In genomic region chr5:5492087-5492933, GRCh38 we compare ENCODE assay signal across 8 cellular contexts.
DNase-seq lines count a peak whose midpoint lies in the region; ATAC-seq lines count a peak whose summit lies in the region.

No MANE protein-coding gene starts in this region.

- no peak overlapping the region for H3K18ac ChIP-seq in mesenchymal stem cell (ENCODE audit: low read depth in 1 of 2, low read length in 2 of 2)

- H3K14ac ChIP-seq in mesenchymal stem cell (ENCODE audit: low read length in 2 of 2): no peak overlapping the region

- CTCF ChIA-PET in activated CD4-positive, alpha-beta T cell treated with anti-CD3 and anti-CD28 coated beads for 36 hours (lab: Charles Lee): interaction anchor here (0.7 to 1.4 kb wide), 2 partner anchors 14 to 428 kb away, joined by 3 to 4 read pairs; no protein-coding TSS in a partner anchor

- H3K27me3 Mint-ChIP-seq in activated CD4-positive, alpha-beta T cell treated with anti-CD3 and anti-CD28 coated beads for 36 hours: peaks cover 5% of the 10 kb centered on the region

- peaks cover 9% of the 10 kb centered on the region for H3K36me3 Mint-ChIP-seq in activated CD4-positive, alpha-beta T cell treated with anti-CD3 and anti-CD28 coated beads for 36 hours (ENCODE audit: low read depth)

- peaks cover 13% of the 10 kb centered on the region for H3K4me1 Mint-ChIP-seq in activated CD4-positive, alpha-beta T cell treated with anti-CD3 and anti-CD28 coated beads for 36 hours

- H3K27ac ChIP-seq in mesenchymal stem cell (ENCODE audit: low read length, poor library complexity, severe bottlenecking): no peak overlapping the region

- peaks cover 8 to 27% of the 10 kb centered on the region in 2 experiments for H3K36me3 ChIP-seq in mesenchymal stem cell (ENCODE audit: control insufficient read depth in 1 of 2, insufficient read depth in 2 of 2, low read depth in 1 of 2, low read length in 2 of 2)

- peaks cover 2% of the 10 kb centered on the region for H3K79me1 ChIP-seq in mesenchymal stem cell (replicated peaks; ENCODE audit: low read length, poor library complexity, severe bottlenecking)

- H4K91ac ChIP-seq in mesenchymal stem cell (ENCODE audit: low read length): no peak overlapping the region

- H3K4me2 ChIP-seq in mesenchymal stem cell (ENCODE audit: low read length, poor library complexity, severe bottlenecking): no peak overlapping the region

- H3K9me3 Mint-ChIP-seq in activated CD4-positive, alpha-beta T cell treated with anti-CD3 and anti-CD28 coated beads for 36 hours (ENCODE audit: low read depth): no peaks in the 10 kb centered on the region

- peaks cover 10% of the 10 kb centered on the region for H3K4me1 ChIP-seq in mesenchymal stem cell (ENCODE audit: control insufficient read depth, insufficient read depth, low read depth, low read length)

- no peak overlapping the region for H3K4ac ChIP-seq in mesenchymal stem cell (ENCODE audit: low read depth in 1 of 2, low read length in 2 of 2)

- peak; percentile 52 for DNase-seq in activated CD4-positive, alpha-beta T cell treated with anti-CD3 and anti-CD28 coated beads for 36 hours
- no peak for DNase-seq in activated CD4-positive, alpha-beta T cell treated with anti-CD3 and anti-CD28 coated beads for 1 hour
- DNase-seq in HCEC 1CT: peak; percentile 56
- DNase-seq in NCI-H1417 treated with DMSO at 0.1 percent for 48 hours (lab: John Stamatoyannopoulos, UW): peak; percentile 38
- peak; percentile 83 for DNase-seq in SW480 (ENCODE audit: low spot score)
- peak; percentile 21 to 56 for DNase-seq in dermis microvascular lymphatic vessel endothelial cell (ENCODE audit: low read depth in 2 of 2)
- DNase-seq in mesenchymal stem cell: peak; percentile 63
- DNase-seq in HK-2 (ENCODE audit: unreplicated experiment): no peak

- no peak overlapping the region for H3K9ac ChIP-seq in mesenchymal stem cell (ENCODE audit: low read length)

- H3K23ac ChIP-seq in mesenchymal stem cell (ENCODE audit: low read length in 2 of 2): no peak overlapping the region

- no peak overlapping the region for H2BK5ac ChIP-seq in mesenchymal stem cell (ENCODE audit: low read depth, low read length, poor library complexity, severe bottlenecking)

- no peak overlapping the region for H2AK5ac ChIP-seq in mesenchymal stem cell (ENCODE audit: low read length, severe bottlenecking)

- no peaks in the 10 kb centered on the region for H3K9me3 ChIP-seq in mesenchymal stem cell (ENCODE audit: control insufficient read depth, low read length)

- peaks cover 3% of the 10 kb centered on the region in 2 experiments for H3K27me3 ChIP-seq in mesenchymal stem cell (ENCODE audit: control insufficient read depth in 1 of 2, insufficient read depth in 1 of 2, low read length in 2 of 2)

- no peak overlapping the region for H2BK12ac ChIP-seq in mesenchymal stem cell (ENCODE audit: low read length in 2 of 2)

- intact Hi-C loops in activated CD4-positive, alpha-beta T cell treated with anti-CD3 and anti-CD28 coated beads for 36 hours (cut with DNase I, micrococcal nuclease): loop anchor here (1.0 to 10.0 kb wide), 9 partner anchors 150 to 1255 kb away; partner anchors contain the start of gene MED10 (in 2 of the 2)

- WGBS in mesenchymal stem cell: 43% methylated on average over 10 of the region's 12 CpGs

- no peak overlapping the region for H2BK15ac ChIP-seq in mesenchymal stem cell (ENCODE audit: low read depth, poor library complexity, severe bottlenecking)

- POLR2A ChIA-PET in activated CD4-positive, alpha-beta T cell treated with anti-CD3 and anti-CD28 coated beads for 36 hours (lab: Charles Lee): no interaction called here

- no peak overlapping the region for H2AFZ ChIP-seq in mesenchymal stem cell (ENCODE audit: low read depth, low read length)

- no peak overlapping the region for H3K4me3 ChIP-seq in mesenchymal stem cell (ENCODE audit: insufficient read depth in 1 of 2, low read depth in 1 of 2, low read length in 2 of 2)

- no peak overlapping the region for H2BK120ac ChIP-seq in mesenchymal stem cell (ENCODE audit: low read depth, low read length)

- H3K4me3 Mint-ChIP-seq in activated CD4-positive, alpha-beta T cell treated with anti-CD3 and anti-CD28 coated beads for 36 hours: no peak overlapping the region

- ATAC-seq in activated CD4-positive, alpha-beta T cell treated with anti-CD3 and anti-CD28 coated beads for 36 hours: peak; percentile 63

- H3K27ac Mint-ChIP-seq in activated CD4-positive, alpha-beta T cell treated with anti-CD3 and anti-CD28 coated beads for 36 hours: no peak overlapping the region

- H4K8ac ChIP-seq in mesenchymal stem cell (ENCODE audit: low read length): no peak overlapping the region

Comparison
In these comparisons a context has a peak if more than half of its experiments do, and no peak if none do; other contexts are left out.
1. DNase-seq: peak in activated CD4-positive, alpha-beta T cell treated with anti-CD3 and anti-CD28 coated beads for 36 hours (single experiment), HCEC 1CT (single experiment), NCI-H1417 treated with DMSO at 0.1 percent for 48 hours (single experiment), SW480 (single experiment), dermis microvascular lymphatic vessel endothelial cell (2 of 2) and mesenchymal stem cell (single experiment); none in activated CD4-positive, alpha-beta T cell treated with anti-CD3 and anti-CD28 coated beads for 1 hour (single experiment) and HK-2 (single experiment).